ENCODE assay signal across 11 cellular contexts in genomic region chr13:40477623-40478608, GRCh38.
DNase-seq lines count a peak whose midpoint lies in the region; ATAC-seq and TF ChIP-seq lines count a peak whose summit lies in the region.
"Had no signal": no experiment of that assay in that cellular context is flagged by ENCODE, and none has a peak within 500 bp of the region (broad histone marks: within the 10 kb centered on the region; RNA-seq: fewer than 3 reads in every experiment).

No MANE protein-coding gene starts in this region.

- no peaks in the 10 kb centered on the region for H3K4me1 ChIP-seq in breast epithelium
- H3K4me1 ChIP-seq in mammary epithelial cell (ENCODE audit: insufficient read depth, low read length): no peaks in the 10 kb centered on the region
- H3K4me1 ChIP-seq in heart left ventricle: peaks cover 6 to 53% (median 35%) of the 10 kb centered on the region in 12 donors
- H3K4me1 ChIP-seq in neural progenitor cell: peaks cover 10% of the 10 kb centered on the region
- peaks cover 6% of the 10 kb centered on the region for H3K4me1 ChIP-seq in vagina

- H3K4me3 ChIP-seq in breast epithelium (no peak overlapping the region), mammary epithelial cell (replicated peaks in 1 of 3; ENCODE audit: insufficient read depth in 1 of 3, low read depth in 2 of 3, low read length in 3 of 3) (no peak overlapping the region), heart left ventricle (peak overlapping the region in 1 of 12 donors; percentile 5), neural progenitor cell (no peak overlapping the region), vagina (no peak overlapping the region)

- no peak for TF ChIP-seq CTCF in breast epithelium (IDR thresholded peaks at IDR 0.05)
- no peak for TF ChIP-seq CTCF in mammary epithelial cell (conservative IDR thresholded peaks at IDR 0.05 in 1 of 2, IDR thresholded peaks at IDR 0.05 in 1 of 2; ENCODE audit: extremely low read depth in 1 of 2, insufficient read depth in 1 of 2, low read depth in 1 of 2, low read length in 2 of 2)
- TF ChIP-seq CTCF in heart left ventricle (IDR thresholded peaks at IDR 0.05): no peak
- no peak for TF ChIP-seq CTCF in neural progenitor cell (IDR thresholded peaks at IDR 0.05)
- no peak for TF ChIP-seq CTCF in vagina (IDR thresholded peaks at IDR 0.05)

- H3K79me2 ChIP-seq in mammary epithelial cell (ENCODE audit: insufficient read depth, low read length) (no peaks in the 10 kb centered on the region), neural progenitor cell (ENCODE audit: low read depth) (no peaks in the 10 kb centered on the region)

- no peaks in the 10 kb centered on the region for H3K36me3 ChIP-seq in breast epithelium
- no peaks in the 10 kb centered on the region for H3K36me3 ChIP-seq in mammary epithelial cell (ENCODE audit: insufficient read depth, low read length)
- H3K36me3 ChIP-seq in heart left ventricle: no peaks in the 10 kb centered on the region
- no peaks in the 10 kb centered on the region for H3K36me3 ChIP-seq in neural progenitor cell
- no peaks in the 10 kb centered on the region for H3K36me3 ChIP-seq in vagina

- in situ Hi-C loops in mammary epithelial cell (cut with MboI; ENCODE audit: low sequenced_read_pairs in 2 of 2): no loop called here

- H3K4me3 Mint-ChIP-seq in neural progenitor cell: no peak overlapping the region
- H3K4me3 Mint-ChIP-seq in activated CD4-positive, alpha-beta memory T cell treated with anti-CD3 and anti-CD28 coated beads for 36 hours: no peak overlapping the region

- TF ChIP-seq POLR2A in breast epithelium (IDR thresholded peaks at IDR 0.05) (no peak), heart left ventricle (IDR thresholded peaks at IDR 0.05) (no peak), vagina (IDR thresholded peaks at IDR 0.05) (no peak)

- H3K27me3 ChIP-seq in breast epithelium (no peaks in the 10 kb centered on the region), mammary epithelial cell (ENCODE audit: insufficient read depth, low read length) (no peaks in the 10 kb centered on the region), heart left ventricle (no peaks in the 10 kb centered on the region), neural progenitor cell (no peaks in the 10 kb centered on the region), vagina (no peaks in the 10 kb centered on the region)

- no peaks in the 10 kb centered on the region for H3K36me3 Mint-ChIP-seq in neural progenitor cell
- no peaks in the 10 kb centered on the region for H3K36me3 Mint-ChIP-seq in activated CD4-positive, alpha-beta memory T cell treated with anti-CD3 and anti-CD28 coated beads for 36 hours

- no peak for DNase-seq in breast epithelium (ENCODE audit: low spot score in 2 of 2)
- DNase-seq in mammary epithelial cell: no peak
- DNase-seq in heart left ventricle: peak in 4 of 5 donors; percentile 41 to 68 (median 64)
- peak; percentile 18 for DNase-seq in neural progenitor cell (ENCODE audit: low spot score)
- no peak for DNase-seq in activated CD4-positive, alpha-beta memory T cell treated with anti-CD3 and anti-CD28 coated beads for 36 hours
- no peak for DNase-seq in vagina (ENCODE audit: extremely low spot score in 2 of 2)
- no peak for DNase-seq in SIG-M5 treated with dmso at 0.1 percent for 504 hours (lab: John Stamatoyannopoulos, UW; ENCODE audit: unreplicated experiment)
- DNase-seq: activated naive CD4-positive, alpha-beta T cell treated with Interleukin-2 at 50 U/mL for 16 hours; Karpas-422; NCI-H774 had no signal

- H3K9me3 Mint-ChIP-seq in neural progenitor cell: peaks cover 3% of the 10 kb centered on the region
- H3K9me3 Mint-ChIP-seq in activated CD4-positive, alpha-beta memory T cell treated with anti-CD3 and anti-CD28 coated beads for 36 hours: peaks cover 6% of the 10 kb centered on the region

- peaks cover 34% of the 10 kb centered on the region for H3K4me1 Mint-ChIP-seq in neural progenitor cell
- peaks cover 25% of the 10 kb centered on the region for H3K4me1 Mint-ChIP-seq in activated CD4-positive, alpha-beta memory T cell treated with anti-CD3 and anti-CD28 coated beads for 36 hours (ENCODE audit: low read depth)

- H3K27ac ChIP-seq in breast epithelium (peak overlapping the region; percentile 10 to 70), mammary epithelial cell (ENCODE audit: insufficient read depth, low read depth, low read length) (no peak overlapping the region), heart left ventricle (peak overlapping the region in 11 of 12 donors; percentile 51 to 75 (median 66)), neural progenitor cell (no peak overlapping the region), vagina (no peak overlapping the region)

- peaks cover 9% of the 10 kb centered on the region for H3K27me3 Mint-ChIP-seq in neural progenitor cell (ENCODE audit: insufficient read depth, low read depth)
- H3K27me3 Mint-ChIP-seq in activated CD4-positive, alpha-beta memory T cell treated with anti-CD3 and anti-CD28 coated beads for 36 hours: no peaks in the 10 kb centered on the region

- 87% methylated on average over 17 of the region's 17 CpGs for WGBS in mammary epithelial cell (ENCODE audit: low coverage, missing lambda C conversion rate)
- WGBS in heart left ventricle, 4 donors: 48 to 60% (median 51%) methylated on average over 17 of the region's 17 CpGs

- H3K9me3 ChIP-seq in breast epithelium (no peaks in the 10 kb centered on the region), mammary epithelial cell (replicated peaks; ENCODE audit: insufficient read depth, low read length) (no peaks in the 10 kb centered on the region), heart left ventricle (no peaks in the 10 kb centered on the region), neural progenitor cell (ENCODE audit: low read depth) (no peaks in the 10 kb centered on the region), vagina (no peaks in the 10 kb centered on the region)

- dilution Hi-C loops in mammary epithelial cell (cut with HindIII; ENCODE audit: low sequenced_read_pairs): no loop called here

- peak overlapping the region; percentile 57 for H3K27ac Mint-ChIP-seq in neural progenitor cell
- H3K27ac Mint-ChIP-seq in activated CD4-positive, alpha-beta memory T cell treated with anti-CD3 and anti-CD28 coated beads for 36 hours: no peak overlapping the region

- no peak overlapping the region for H3K4me2 ChIP-seq in mammary epithelial cell (ENCODE audit: insufficient read depth, low read depth, low read length)
- no peak overlapping the region for H3K4me2 ChIP-seq in neural progenitor cell

- CTCF ChIA-PET in mammary epithelial cell (lab: Charles Lee; ENCODE audit: low non-redundant PET): no interaction called here
- CTCF ChIA-PET in activated CD4-positive, alpha-beta memory T cell treated with anti-CD3 and anti-CD28 coated beads for 36 hours (lab: Charles Lee): interaction anchor here (0.6 to 0.9 kb wide), 2 partner anchors 13 to 462 kb away, joined by 3 read pairs; no protein-coding TSS in a partner anchor

- no peak overlapping the region for H2AFZ ChIP-seq in mammary epithelial cell (ENCODE audit: low read depth, low read length)
- H2AFZ ChIP-seq in neural progenitor cell (replicated peaks): peak overlapping the region; percentile 95

- H4K20me1 ChIP-seq in mammary epithelial cell (ENCODE audit: insufficient read depth, low read length) (no peaks in the 10 kb centered on the region), neural progenitor cell (ENCODE audit: low read depth) (no peaks in the 10 kb centered on the region)

- POLR2A ChIA-PET in activated CD4-positive, alpha-beta memory T cell treated with anti-CD3 and anti-CD28 coated beads for 36 hours (lab: Charles Lee): no interaction called here

- ATAC-seq in heart left ventricle (peak; percentile 40 to 82 (median 64)), HG02798 (IDR thresholded peaks at IDR 0.05; ENCODE audit: poor library complexity, unreplicated experiment) (no peak)

- no TSS peak for BruUV-seq in mammary epithelial cell (replicated peaks; lab: Mats Ljungman, UMichigan)

- no peaks in the 10 kb centered on the region for H3F3A ChIP-seq in neural progenitor cell (ENCODE audit: low read depth)

- no peak overlapping the region for H3K9ac ChIP-seq in mammary epithelial cell (ENCODE audit: insufficient read depth, low read length)
- no peak overlapping the region for H3K9ac ChIP-seq in neural progenitor cell

- intact Hi-C loops in breast epithelium (cut with DNase I; ENCODE audit: low total_unique reads) (no loop called here), mammary epithelial cell (cut with micrococcal nuclease) (no loop called here), heart left ventricle (cut with DNase I) (loop anchor here in 4 of 10 donors (5.0 to 10.0 kb wide), 4 partner anchors 36 to 413 kb away; partner anchors contain the start of gene FOXO1 (in 2 of the 4)), vagina (cut with DNase I) (no loop called here)
- intact Hi-C loops in activated CD4-positive, alpha-beta memory T cell treated with anti-CD3 and anti-CD28 coated beads for 36 hours (cut with micrococcal nuclease): no loop called here

Comparison
In these comparisons a context has a peak if more than half of its experiments do, and no peak if none do; other contexts are left out.
1. H3K27ac ChIP-seq: peak in breast epithelium (2 of 2) and heart left ventricle (11 of 12); none in mammary epithelial cell (single experiment), neural progenitor cell (single experiment) and vagina (single experiment).
2. DNase-seq: peak in heart left ventricle (4 of 5) and neural progenitor cell (single experiment); none in breast epithelium (0 of 2), mammary epithelial cell (single experiment), activated CD4-positive, alpha-beta memory T cell treated with anti-CD3 and anti-CD28 coated beads for 36 hours (single experiment), vagina (0 of 2) and SIG-M5 treated with dmso at 0.1 percent for 504 hours (single experiment).